ENCODE assay signal across 7 cellular contexts in genomic region chr13:51765142-51765515, GRCh38. TPM values are rescaled to one million over a fixed set of nuclear protein-coding genes. Genes with fewer than 3 reads are reported as not detected.
A peak's percentile ranks its signal among the peaks of the same experiment; 100 is the strongest.
DNase-seq lines count a peak whose midpoint lies in the region; ATAC-seq and TF ChIP-seq lines count a peak whose summit lies in the region.

No MANE protein-coding gene starts in this region.

- H3K4me1 Mint-ChIP-seq in activated CD8-positive, alpha-beta T cell treated with anti-CD3 and anti-CD28 coated beads for 36 hours (ENCODE audit: low read depth): peaks cover 37% of the 10 kb centered on the region
- H3K4me1 Mint-ChIP-seq in stimulated activated effector memory CD8-positive, alpha-beta T cell treated with anti-CD3 and anti-CD28 coated beads, Interleukin-12 subunit alpha, Interleukin-12 subunit beta, amount 100 ng/mL, for 72 hours: peaks cover 20% of the 10 kb centered on the region

- H3K36me3 Mint-ChIP-seq in activated CD8-positive, alpha-beta T cell treated with anti-CD3 and anti-CD28 coated beads for 36 hours (ENCODE audit: low read depth): peaks cover 3% of the 10 kb centered on the region
- H3K36me3 Mint-ChIP-seq in stimulated activated effector memory CD8-positive, alpha-beta T cell treated with anti-CD3 and anti-CD28 coated beads, Interleukin-12 subunit alpha, Interleukin-12 subunit beta, amount 100 ng/mL, for 72 hours: peaks cover 26% of the 10 kb centered on the region

- no peak overlapping the region for H3K4me3 ChIP-seq in GM23248
- H3K4me3 ChIP-seq in fibroblast of villous mesenchyme (ENCODE audit: low read depth, low read length): no peak overlapping the region

- in situ Hi-C loops in GM23248 (cut with MboI): no loop called here

- no peaks in the 10 kb centered on the region for H3K9me2 ChIP-seq in GM23248 (ENCODE audit: insufficient read depth)

- H3K27me3 ChIP-seq in GM23248 (replicated peaks; ENCODE audit: insufficient read depth): no peaks in the 10 kb centered on the region

- peak overlapping the region; percentile 32 for H3K4me2 ChIP-seq in GM23248 (ENCODE audit: unreplicated experiment)

- H3K27me3 Mint-ChIP-seq in activated CD8-positive, alpha-beta T cell treated with anti-CD3 and anti-CD28 coated beads for 36 hours: no peaks in the 10 kb centered on the region

- peak overlapping the region; percentile 96 for H3K27ac Mint-ChIP-seq in activated CD8-positive, alpha-beta T cell treated with anti-CD3 and anti-CD28 coated beads for 36 hours
- peak overlapping the region; percentile 85 for H3K27ac Mint-ChIP-seq in stimulated activated effector memory CD8-positive, alpha-beta T cell treated with anti-CD3 and anti-CD28 coated beads, Interleukin-12 subunit alpha, Interleukin-12 subunit beta, amount 100 ng/mL, for 72 hours

- intact Hi-C loops in activated CD8-positive, alpha-beta T cell treated with anti-CD3 and anti-CD28 coated beads for 36 hours (cut with micrococcal nuclease): no loop called here

- no peaks in the 10 kb centered on the region for H4K20me1 ChIP-seq in GM23248 (ENCODE audit: insufficient read depth)

- no peak for DNase-seq in GM23248
- no peak for DNase-seq in activated CD8-positive, alpha-beta T cell treated with anti-CD3 and anti-CD28 coated beads for 36 hours
- DNase-seq in fibroblast of villous mesenchyme (ENCODE audit: low read depth): peak; percentile 38
- DNase-seq in stimulated activated effector memory CD8-positive, alpha-beta T cell treated with anti-CD3 and anti-CD28 coated beads, Interleukin-12 subunit alpha, Interleukin-12 subunit beta, amount 100 ng/mL, for 72 hours (ENCODE audit: low spot score in 2 of 2): no peak
- no peak for DNase-seq in DMS114 treated with DMSO at 0.1 percent for 48 hours (lab: John Stamatoyannopoulos, UW; ENCODE audit: unreplicated experiment)
- DNase-seq in glomerular visceral epithelial cell (ENCODE audit: extremely low spot score): no peak
- no peak for DNase-seq in NCI-H146 treated with DMSO at 0.1 percent for 48 hours (lab: John Stamatoyannopoulos, UW; ENCODE audit: unreplicated experiment)

- no peak overlapping the region for H2AFZ ChIP-seq in GM23248

- no peaks in the 10 kb centered on the region for H3K9me3 ChIP-seq in GM23248 (ENCODE audit: low read depth)

- no peaks in the 10 kb centered on the region for H3K79me2 ChIP-seq in GM23248 (ENCODE audit: insufficient read depth)

- ATAC-seq in activated CD8-positive, alpha-beta T cell treated with anti-CD3 and anti-CD28 coated beads for 36 hours: no peak
- ATAC-seq in stimulated activated effector memory CD8-positive, alpha-beta T cell treated with anti-CD3 and anti-CD28 coated beads, Interleukin-12 subunit alpha, Interleukin-12 subunit beta, amount 100 ng/mL, for 72 hours: no peak

- peaks cover 33% of the 10 kb centered on the region for H3K36me3 ChIP-seq in GM23248 (ENCODE audit: low read depth)

- H3K4me3 Mint-ChIP-seq in activated CD8-positive, alpha-beta T cell treated with anti-CD3 and anti-CD28 coated beads for 36 hours: peak overlapping the region; percentile 77
- peak overlapping the region; percentile 73 for H3K4me3 Mint-ChIP-seq in stimulated activated effector memory CD8-positive, alpha-beta T cell treated with anti-CD3 and anti-CD28 coated beads, Interleukin-12 subunit alpha, Interleukin-12 subunit beta, amount 100 ng/mL, for 72 hours

- peaks cover 41% of the 10 kb centered on the region for H3F3A ChIP-seq in GM23248 (ENCODE audit: insufficient read depth)

- peak overlapping the region; percentile 31; the same call in 1 of the 2 replicates for H3K9ac ChIP-seq in GM23248

- H3K27ac ChIP-seq in GM23248: peak overlapping the region; percentile 76

- H3K9me3 Mint-ChIP-seq in activated CD8-positive, alpha-beta T cell treated with anti-CD3 and anti-CD28 coated beads for 36 hours: no peaks in the 10 kb centered on the region
- no peaks in the 10 kb centered on the region for H3K9me3 Mint-ChIP-seq in stimulated activated effector memory CD8-positive, alpha-beta T cell treated with anti-CD3 and anti-CD28 coated beads, Interleukin-12 subunit alpha, Interleukin-12 subunit beta, amount 100 ng/mL, for 72 hours

- CTCF ChIA-PET in activated CD8-positive, alpha-beta T cell treated with anti-CD3 and anti-CD28 coated beads for 36 hours (lab: Charles Lee): interaction anchor here (1.1 to 1.6 kb wide), 3 partner anchors 33 to 325 kb away, joined by 3 to 10 read pairs (median 7); no protein-coding TSS in a partner anchor

- TF ChIP-seq CTCF in activated CD8-positive, alpha-beta T cell treated with anti-CD3 and anti-CD28 coated beads for 36 hours (IDR thresholded peaks at IDR 0.05): no peak
- no peak for TF ChIP-seq CTCF in fibroblast of villous mesenchyme (IDR thresholded peaks at IDR 0.05; ENCODE audit: insufficient read depth, low read depth, low read length)

- POLR2A ChIA-PET in activated CD8-positive, alpha-beta T cell treated with anti-CD3 and anti-CD28 coated beads for 36 hours (lab: Charles Lee): interaction anchor here (0.8 to 1.4 kb wide), 4 partner anchors 22 to 180 kb away, joined by 3 to 4 read pairs (median 3); no protein-coding TSS in a partner anchor

- peaks cover 23% of the 10 kb centered on the region for H3K4me1 ChIP-seq in GM23248 (ENCODE audit: insufficient read depth)

- WGBS in GM23248 (ENCODE audit: low coverage in 1 of 2, low lambda C conversion rate in 2 of 2, missing lambda C conversion rate in 2 of 2), 2 experiments: 69% methylated on average over 4 of the region's 4 CpGs

RNA-seq across cellular contexts. Expression of gene DHRS12, which starts 38.8 kb away (rescaled TPM):
- 1.6 and 5.7 TPM in 2 replicates for total RNA-seq in GM23248 (2014; rRNA removed; shearing (Covaris generic))
- 13.3 and 15.2 TPM in 2 replicates for polyA plus RNA-seq in GM23248 (2016; fragmentation: Nextera tagmentation; extraction: Ambion mirVana)
- 1 to 10 TPM; 6.6 to 6.7 TPM for total RNA-seq in activated CD8-positive, alpha-beta T cell treated with anti-CD3 and anti-CD28 coated beads for 36 hours
- 4.3 and 4.5 TPM in 2 replicates for total RNA-seq in fibroblast of villous mesenchyme
